ENCODE assay signal across 1 cellular context in the genomic region with DNA sequence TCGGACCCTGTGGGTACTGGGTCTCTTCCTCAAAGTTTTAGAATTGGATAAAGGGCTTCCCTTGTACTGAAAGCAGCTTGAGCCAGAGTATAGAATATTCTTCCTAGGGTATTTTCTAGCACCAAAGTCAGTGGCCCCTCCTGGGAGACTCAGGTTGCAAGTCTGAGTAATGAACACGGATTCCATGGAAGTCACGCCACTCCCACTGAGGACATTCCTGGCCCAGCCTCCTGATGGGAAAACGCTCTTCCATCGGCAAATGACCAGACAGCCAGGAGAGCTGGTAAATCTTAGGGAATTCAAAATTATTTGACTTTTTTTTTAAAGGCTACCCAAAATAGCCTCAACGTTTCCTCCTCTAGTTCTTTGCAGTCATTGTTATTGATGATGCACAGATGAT.
TF ChIP-seq lines count a peak whose summit lies in the region.

No MANE protein-coding gene starts in this region.

TF ChIP-seq in GM23338, 12 proteins besides CTCF, POLR2A, EP300 and RAD21 (continued from another document):
- TF ChIP-seq, protein P1, sequence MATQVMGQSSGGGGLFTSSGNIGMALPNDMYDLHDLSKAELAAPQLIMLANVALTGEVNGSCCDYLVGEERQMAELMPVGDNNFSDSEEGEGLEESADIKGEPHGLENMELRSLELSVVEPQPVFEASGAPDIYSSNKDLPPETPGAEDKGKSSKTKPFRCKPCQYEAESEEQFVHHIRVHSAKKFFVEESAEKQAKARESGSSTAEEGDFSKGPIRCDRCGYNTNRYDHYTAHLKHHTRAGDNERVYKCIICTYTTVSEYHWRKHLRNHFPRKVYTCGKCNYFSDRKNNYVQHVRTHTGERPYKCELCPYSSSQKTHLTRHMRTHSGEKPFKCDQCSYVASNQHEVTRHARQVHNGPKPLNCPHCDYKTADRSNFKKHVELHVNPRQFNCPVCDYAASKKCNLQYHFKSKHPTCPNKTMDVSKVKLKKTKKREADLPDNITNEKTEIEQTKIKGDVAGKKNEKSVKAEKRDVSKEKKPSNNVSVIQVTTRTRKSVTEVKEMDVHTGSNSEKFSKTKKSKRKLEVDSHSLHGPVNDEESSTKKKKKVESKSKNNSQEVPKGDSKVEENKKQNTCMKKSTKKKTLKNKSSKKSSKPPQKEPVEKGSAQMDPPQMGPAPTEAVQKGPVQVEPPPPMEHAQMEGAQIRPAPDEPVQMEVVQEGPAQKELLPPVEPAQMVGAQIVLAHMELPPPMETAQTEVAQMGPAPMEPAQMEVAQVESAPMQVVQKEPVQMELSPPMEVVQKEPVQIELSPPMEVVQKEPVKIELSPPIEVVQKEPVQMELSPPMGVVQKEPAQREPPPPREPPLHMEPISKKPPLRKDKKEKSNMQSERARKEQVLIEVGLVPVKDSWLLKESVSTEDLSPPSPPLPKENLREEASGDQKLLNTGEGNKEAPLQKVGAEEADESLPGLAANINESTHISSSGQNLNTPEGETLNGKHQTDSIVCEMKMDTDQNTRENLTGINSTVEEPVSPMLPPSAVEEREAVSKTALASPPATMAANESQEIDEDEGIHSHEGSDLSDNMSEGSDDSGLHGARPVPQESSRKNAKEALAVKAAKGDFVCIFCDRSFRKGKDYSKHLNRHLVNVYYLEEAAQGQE (IDR thresholded peaks at IDR 0.05; ENCODE audit: unreplicated experiment) = no peak
- no peak for TF ChIP-seq POLR2AphosphoS5 (IDR thresholded peaks at IDR 0.05; ENCODE audit: low read depth)
- TF ChIP-seq, protein P2, sequence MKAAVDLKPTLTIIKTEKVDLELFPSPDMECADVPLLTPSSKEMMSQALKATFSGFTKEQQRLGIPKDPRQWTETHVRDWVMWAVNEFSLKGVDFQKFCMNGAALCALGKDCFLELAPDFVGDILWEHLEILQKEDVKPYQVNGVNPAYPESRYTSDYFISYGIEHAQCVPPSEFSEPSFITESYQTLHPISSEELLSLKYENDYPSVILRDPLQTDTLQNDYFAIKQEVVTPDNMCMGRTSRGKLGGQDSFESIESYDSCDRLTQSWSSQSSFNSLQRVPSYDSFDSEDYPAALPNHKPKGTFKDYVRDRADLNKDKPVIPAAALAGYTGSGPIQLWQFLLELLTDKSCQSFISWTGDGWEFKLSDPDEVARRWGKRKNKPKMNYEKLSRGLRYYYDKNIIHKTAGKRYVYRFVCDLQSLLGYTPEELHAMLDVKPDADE (IDR thresholded peaks at IDR 0.05) = no peak
- no peak for TF ChIP-seq EZH2phosphoT487 (IDR thresholded peaks at IDR 0.05; ENCODE audit: unreplicated experiment)
- no peak for TF ChIP-seq JUNB (IDR thresholded peaks at IDR 0.05; ENCODE audit: unreplicated experiment)
